8 cellular contexts compared by ENCODE assay signal in genomic region chr13:42405665-42406390, GRCh38.
A peak's percentile ranks its signal among the peaks of the same experiment; 100 is the strongest.
DNase-seq lines count a peak whose midpoint lies in the region; ATAC-seq and TF ChIP-seq lines count a peak whose summit lies in the region.

No MANE protein-coding gene starts in this region.

- H3K4me2 ChIP-seq in hepatocyte = no peak overlapping the region

- peak overlapping the region; percentile 93 for H3K27ac Mint-ChIP-seq in memory B cell

- no peaks in the 10 kb centered on the region for H3K27me3 Mint-ChIP-seq in memory B cell

- H2AFZ ChIP-seq in hepatocyte = no peak overlapping the region

- H3K9me3 ChIP-seq in heart left ventricle (no peaks in the 10 kb centered on the region), hepatocyte (ENCODE audit: low read depth) (no peaks in the 10 kb centered on the region)

- 50 to 63% (median 55%) methylated on average over 9 of the region's 9 CpGs for WGBS in heart left ventricle, 4 donors
- WGBS in hepatocyte (ENCODE audit: low lambda C conversion rate, missing lambda C conversion rate) = 81% methylated on average over 9 of the region's 9 CpGs

- H3K36me3 Mint-ChIP-seq in memory B cell = no peaks in the 10 kb centered on the region

- no peaks in the 10 kb centered on the region for H3K9me2 ChIP-seq in hepatocyte (replicated peaks; ENCODE audit: insufficient read depth)

- peak; percentile 71 to 81 for DNase-seq in activated CD4-positive, alpha-beta T cell treated with anti-CD3 and anti-CD28 coated beads, Interleukin-2, amount 50 U/mL, for 48 hours
- DNase-seq in memory B cell (ENCODE audit: low spot score in 2 of 2) (peak in 1 of 2 donors; percentile 23), heart left ventricle (no peak), COLO829 (ENCODE audit: low spot score) (no peak), NCI-H2107 (lab: John Stamatoyannopoulos, UW) (no peak), hepatocyte (ENCODE audit: low spot score) (no peak)

- H4K20me1 ChIP-seq in hepatocyte (ENCODE audit: insufficient read depth, poor library complexity, severe bottlenecking) = no peaks in the 10 kb centered on the region

- H3K9me3 Mint-ChIP-seq in memory B cell = no peaks in the 10 kb centered on the region

- TF ChIP-seq CTCF in heart left ventricle (IDR thresholded peaks at IDR 0.05) = no peak
- TF ChIP-seq CTCF in hepatocyte (IDR thresholded peaks at IDR 0.05; ENCODE audit: poor library complexity) = no peak

- H3K4me1 ChIP-seq in heart left ventricle = peaks cover 0 to 11% (median 0%) of the 10 kb centered on the region in 12 donors
- H3K4me1 ChIP-seq in hepatocyte (ENCODE audit: insufficient read depth) = no peaks in the 10 kb centered on the region

- H3K79me2 ChIP-seq in hepatocyte = no peaks in the 10 kb centered on the region

- no peak for TF ChIP-seq POLR2A in heart left ventricle (IDR thresholded peaks at IDR 0.05)

- H3K36me3 ChIP-seq in heart left ventricle (no peaks in the 10 kb centered on the region), hepatocyte (replicated peaks; ENCODE audit: insufficient read depth, low read depth) (no peaks in the 10 kb centered on the region)

- H3K27me3 ChIP-seq in heart left ventricle (no peaks in the 10 kb centered on the region), hepatocyte (peaks cover 7% of the 10 kb centered on the region)

- H3K4me3 Mint-ChIP-seq in memory B cell = peak overlapping the region; percentile 53

- H3K4me3 ChIP-seq in heart left ventricle (no peak overlapping the region), hepatocyte (no peak overlapping the region)

- intact Hi-C loops in heart left ventricle (cut with DNase I) = no loop called here

- H3K27ac ChIP-seq in heart left ventricle = peak overlapping the region in 1 of 12 donors; percentile 37
- H3K27ac ChIP-seq in hepatocyte = no peak overlapping the region

- H3K4me1 Mint-ChIP-seq in memory B cell = peaks cover 16% of the 10 kb centered on the region

- ATAC-seq in GM18873 (IDR thresholded peaks at IDR 0.05; ENCODE audit: low FRiP score, unreplicated experiment) = peak; percentile 77
- ATAC-seq in HG02970 (IDR thresholded peaks at IDR 0.05; ENCODE audit: low FRiP score, unreplicated experiment) = peak; percentile 71
- peak; percentile 75 for ATAC-seq in memory B cell (ENCODE audit: low read depth)
- no peak for ATAC-seq in heart left ventricle

Comparison
In these comparisons a context has a peak if more than half of its experiments do, and no peak if none do; other contexts are left out.
1. ATAC-seq: peak in GM18873 (single experiment), HG02970 (single experiment) and memory B cell (single experiment); none in heart left ventricle (0 of 4).
2. DNase-seq: peak in activated CD4-positive, alpha-beta T cell treated with anti-CD3 and anti-CD28 coated beads, Interleukin-2, amount 50 U/mL, for 48 hours (2 of 2); none in heart left ventricle (0 of 5), COLO829 (single experiment), NCI-H2107 (single experiment) and hepatocyte (single experiment).